1 cellular context compared by ENCODE assay signal in the genomic region with DNA sequence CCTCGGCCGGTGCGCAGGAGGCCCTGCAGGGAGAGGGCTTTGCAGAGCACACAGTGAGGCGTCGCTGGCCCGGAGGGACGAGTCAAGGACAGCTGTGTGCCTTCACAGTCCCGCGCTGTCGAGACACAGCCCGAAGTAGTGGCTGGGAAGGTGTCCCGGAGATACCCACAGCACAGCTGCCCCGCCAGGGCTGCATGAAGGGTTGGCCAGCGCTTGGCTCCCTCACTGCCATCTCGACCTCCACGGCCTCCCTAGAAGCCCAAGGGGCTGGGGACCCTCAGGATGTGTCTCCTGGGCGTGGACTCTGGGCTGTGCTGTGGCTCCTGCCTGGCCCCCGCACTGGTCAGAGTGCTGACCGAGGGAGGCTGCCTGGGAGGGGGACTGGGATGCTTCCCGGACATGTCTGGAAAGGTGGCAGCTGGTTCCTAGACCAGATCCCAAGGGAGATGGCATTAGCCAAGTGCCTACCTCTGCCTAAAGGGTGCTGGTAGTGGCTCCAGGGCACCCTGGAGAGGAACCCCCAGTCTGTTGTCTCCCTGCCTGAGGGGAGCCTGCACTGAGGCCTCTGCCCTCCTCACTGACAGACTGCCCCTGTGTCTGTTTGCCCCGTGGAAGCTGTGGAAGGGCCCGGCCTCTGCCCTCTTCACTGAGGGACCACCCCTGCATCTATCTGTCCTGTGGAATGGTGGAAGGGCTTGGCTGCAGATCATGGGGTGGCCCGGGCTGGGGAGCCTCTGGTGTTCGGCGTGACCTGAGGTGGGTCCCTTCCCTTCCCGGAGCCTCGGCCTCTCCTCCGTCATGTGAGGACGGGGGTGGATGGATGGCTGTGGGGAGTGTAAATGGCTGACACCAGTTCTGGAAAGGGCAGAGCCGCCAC.
TF ChIP-seq lines count a peak whose summit lies in the region.

No MANE protein-coding gene starts in this region.

TF ChIP-seq in K562, 482 proteins besides CTCF, POLR2A, EP300 and RAD21 (continued from another document):
- TF ChIP-seq, protein P1, sequence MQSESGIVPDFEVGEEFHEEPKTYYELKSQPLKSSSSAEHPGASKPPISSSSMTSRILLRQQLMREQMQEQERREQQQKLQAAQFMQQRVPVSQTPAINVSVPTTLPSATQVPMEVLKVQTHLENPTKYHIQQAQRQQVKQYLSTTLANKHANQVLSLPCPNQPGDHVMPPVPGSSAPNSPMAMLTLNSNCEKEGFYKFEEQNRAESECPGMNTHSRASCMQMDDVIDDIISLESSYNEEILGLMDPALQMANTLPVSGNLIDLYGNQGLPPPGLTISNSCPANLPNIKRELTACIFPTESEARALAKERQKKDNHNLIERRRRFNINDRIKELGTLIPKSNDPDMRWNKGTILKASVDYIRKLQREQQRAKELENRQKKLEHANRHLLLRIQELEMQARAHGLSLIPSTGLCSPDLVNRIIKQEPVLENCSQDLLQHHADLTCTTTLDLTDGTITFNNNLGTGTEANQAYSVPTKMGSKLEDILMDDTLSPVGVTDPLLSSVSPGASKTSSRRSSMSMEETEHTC (IDR thresholded peaks at IDR 0.05) = no peak
- TF ChIP-seq BRF1 (IDR thresholded peaks at IDR 0.05; ENCODE audit: borderline replicate concordance, extremely low read depth, insufficient read length) (no peak), FOXJ3 (CRISPR knock-in tag; IDR thresholded peaks at IDR 0.05) (no peak), U2AF2 (optimal IDR thresholded peaks at IDR 0.05; ENCODE audit: low read depth, low read length) (no peak), ZNF121 (CRISPR knock-in tag; conservative IDR thresholded peaks at IDR 0.05) (no peak), ZNF217 (CRISPR knock-in tag; IDR thresholded peaks at IDR 0.05) (no peak), ZNF134 (CRISPR knock-in tag; conservative IDR thresholded peaks at IDR 0.05) (no peak), ZNF707 (CRISPR knock-in tag; conservative IDR thresholded peaks at IDR 0.05) (no peak), ZNF133 (CRISPR knock-in tag; IDR thresholded peaks at IDR 0.05) (no peak), SP2 (IDR thresholded peaks at IDR 0.05; ENCODE audit: extremely low read depth, low read depth, low read length, poor library complexity, severe bottlenecking) (no peak), FOXM1 (IDR thresholded peaks at IDR 0.05; ENCODE audit: low read depth) (no peak), FOXM1 (CRISPR knock-in tag; IDR thresholded peaks at IDR 0.05; ENCODE audit: low read depth) (no peak), IRF2 (CRISPR knock-in tag; IDR thresholded peaks at IDR 0.05) (no peak), ZKSCAN3 (CRISPR knock-in tag; IDR thresholded peaks at IDR 0.05) (no peak)
- TF ChIP-seq, protein P2, sequence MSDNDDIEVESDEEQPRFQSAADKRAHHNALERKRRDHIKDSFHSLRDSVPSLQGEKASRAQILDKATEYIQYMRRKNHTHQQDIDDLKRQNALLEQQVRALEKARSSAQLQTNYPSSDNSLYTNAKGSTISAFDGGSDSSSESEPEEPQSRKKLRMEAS (CRISPR knock-in tag; IDR thresholded peaks at IDR 0.05) = no peak
- TF ChIP-seq, protein P3, sequence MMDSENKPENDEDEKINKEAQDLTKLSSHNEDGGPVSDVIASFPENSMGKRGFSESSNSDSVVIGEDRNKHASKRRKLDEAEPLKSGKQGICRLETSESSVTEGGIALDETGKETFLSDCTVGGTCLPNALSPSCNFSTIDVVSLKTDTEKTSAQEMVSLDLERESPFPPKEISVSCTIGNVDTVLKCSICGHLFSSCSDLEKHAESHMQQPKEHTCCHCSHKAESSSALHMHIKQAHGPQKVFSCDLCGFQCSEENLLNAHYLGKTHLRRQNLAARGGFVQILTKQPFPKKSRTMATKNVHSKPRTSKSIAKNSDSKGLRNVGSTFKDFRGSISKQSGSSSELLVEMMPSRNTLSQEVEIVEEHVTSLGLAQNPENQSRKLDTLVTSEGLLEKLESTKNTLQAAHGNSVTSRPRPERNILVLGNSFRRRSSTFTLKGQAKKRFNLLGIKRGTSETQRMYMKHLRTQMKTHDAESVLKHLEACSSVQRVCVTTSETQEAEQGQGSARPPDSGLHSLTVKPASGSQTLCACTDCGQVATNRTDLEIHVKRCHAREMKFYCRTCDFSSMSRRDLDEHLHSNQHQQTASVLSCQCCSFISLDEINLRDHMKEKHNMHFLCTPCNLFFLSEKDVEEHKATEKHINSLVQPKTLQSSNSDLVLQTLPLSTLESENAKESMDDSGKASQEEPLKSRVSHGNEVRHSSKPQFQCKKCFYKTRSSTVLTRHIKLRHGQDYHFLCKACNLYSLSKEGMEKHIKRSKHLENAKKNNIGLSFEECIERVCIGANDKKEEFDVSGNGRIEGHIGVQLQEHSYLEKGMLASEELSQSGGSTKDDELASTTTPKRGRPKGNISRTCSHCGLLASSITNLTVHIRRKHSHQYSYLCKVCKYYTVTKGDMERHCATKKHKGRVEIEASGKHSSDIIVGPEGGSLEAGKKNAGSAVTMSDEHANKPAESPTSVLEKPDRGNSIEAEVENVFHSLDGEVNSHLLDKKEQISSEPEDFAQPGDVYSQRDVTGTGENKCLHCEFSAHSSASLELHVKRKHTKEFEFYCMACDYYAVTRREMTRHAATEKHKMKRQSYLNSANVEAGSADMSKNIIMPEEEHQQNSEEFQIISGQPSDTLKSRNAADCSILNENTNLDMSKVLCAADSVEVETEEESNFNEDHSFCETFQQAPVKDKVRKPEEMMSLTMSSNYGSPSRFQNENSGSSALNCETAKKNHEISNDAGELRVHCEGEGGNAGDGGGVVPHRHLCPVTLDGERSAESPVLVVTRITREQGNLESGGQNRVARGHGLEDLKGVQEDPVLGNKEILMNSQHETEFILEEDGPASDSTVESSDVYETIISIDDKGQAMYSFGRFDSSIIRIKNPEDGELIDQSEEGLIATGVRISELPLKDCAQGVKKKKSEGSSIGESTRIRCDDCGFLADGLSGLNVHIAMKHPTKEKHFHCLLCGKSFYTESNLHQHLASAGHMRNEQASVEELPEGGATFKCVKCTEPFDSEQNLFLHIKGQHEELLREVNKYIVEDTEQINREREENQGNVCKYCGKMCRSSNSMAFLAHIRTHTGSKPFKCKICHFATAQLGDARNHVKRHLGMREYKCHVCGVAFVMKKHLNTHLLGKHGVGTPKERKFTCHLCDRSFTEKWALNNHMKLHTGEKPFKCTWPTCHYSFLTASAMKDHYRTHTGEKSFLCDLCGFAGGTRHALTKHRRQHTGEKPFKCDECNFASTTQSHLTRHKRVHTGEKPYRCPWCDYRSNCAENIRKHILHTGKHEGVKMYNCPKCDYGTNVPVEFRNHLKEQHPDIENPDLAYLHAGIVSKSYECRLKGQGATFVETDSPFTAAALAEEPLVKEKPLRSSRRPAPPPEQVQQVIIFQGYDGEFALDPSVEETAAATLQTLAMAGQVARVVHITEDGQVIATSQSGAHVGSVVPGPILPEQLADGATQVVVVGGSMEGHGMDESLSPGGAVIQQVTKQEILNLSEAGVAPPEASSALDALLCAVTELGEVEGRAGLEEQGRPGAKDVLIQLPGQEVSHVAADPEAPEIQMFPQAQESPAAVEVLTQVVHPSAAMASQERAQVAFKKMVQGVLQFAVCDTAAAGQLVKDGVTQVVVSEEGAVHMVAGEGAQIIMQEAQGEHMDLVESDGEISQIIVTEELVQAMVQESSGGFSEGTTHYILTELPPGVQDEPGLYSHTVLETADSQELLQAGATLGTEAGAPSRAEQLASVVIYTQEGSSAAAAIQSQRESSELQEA (IDR thresholded peaks at IDR 0.05; ENCODE audit: low read depth) = no peak
